8 cellular contexts compared by ENCODE assay signal in the genomic region with DNA sequence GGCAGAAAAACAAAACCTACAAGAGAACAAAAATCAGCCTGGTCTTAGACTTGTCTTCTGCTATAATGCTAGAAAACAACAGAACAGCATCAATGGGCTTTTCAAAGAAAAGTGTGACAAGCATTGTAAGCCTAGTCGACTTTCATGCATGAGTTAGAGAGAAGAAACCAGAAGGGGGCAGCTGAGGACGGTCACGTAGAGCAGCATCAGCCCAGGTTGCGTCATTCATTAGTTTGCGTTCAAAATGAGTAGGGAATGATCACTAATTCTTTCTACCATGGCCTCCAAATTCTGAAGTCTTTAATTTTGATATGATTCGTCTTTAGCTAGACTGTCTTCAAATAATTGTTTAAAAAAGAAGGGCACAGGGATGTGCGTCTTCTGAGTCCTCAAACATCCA. TPM values are rescaled to one million over a fixed set of nuclear protein-coding genes. Genes with fewer than 3 reads are reported as not detected.
DNase-seq lines count a peak whose midpoint lies in the region; ATAC-seq and TF ChIP-seq lines count a peak whose summit lies in the region.
"Had no signal": no experiment of that assay in that cellular context is flagged by ENCODE, and none has a peak within 500 bp of the region (broad histone marks: within the 10 kb centered on the region; RNA-seq: fewer than 3 reads in every experiment).

No MANE protein-coding gene starts in this region.

- no peaks in the 10 kb centered on the region for H3K9me3 Mint-ChIP-seq in nephron
- H3K9me3 Mint-ChIP-seq in naive thymus-derived CD4-positive, alpha-beta T cell = no peaks in the 10 kb centered on the region

- H3K9me3 ChIP-seq in adrenal gland (replicated peaks in 1 of 3) = no peaks in the 10 kb centered on the region
- no peaks in the 10 kb centered on the region for H3K9me3 ChIP-seq in naive thymus-derived CD4-positive, alpha-beta T cell (ENCODE audit: control insufficient read depth in 2 of 3, low read length in 3 of 3)

- peaks cover 3% of the 10 kb centered on the region for H3K36me3 Mint-ChIP-seq in nephron (ENCODE audit: low read depth)
- H3K36me3 Mint-ChIP-seq in naive thymus-derived CD4-positive, alpha-beta T cell = peaks cover 0 to 5% (median 0%) of the 10 kb centered on the region in 5 donors

- H3K4me3 Mint-ChIP-seq in nephron = no peak overlapping the region
- H3K4me3 Mint-ChIP-seq in naive thymus-derived CD4-positive, alpha-beta T cell = no peak overlapping the region

- no peaks in the 10 kb centered on the region for H3K27me3 ChIP-seq in GM06990 (replicated peaks; ENCODE audit: control insufficient read depth, insufficient read depth, low read length)
- no peaks in the 10 kb centered on the region for H3K27me3 ChIP-seq in adrenal gland
- H3K27me3 ChIP-seq in naive thymus-derived CD4-positive, alpha-beta T cell (ENCODE audit: control insufficient read depth in 2 of 2, insufficient read depth in 2 of 2, low read length in 2 of 2) = no peaks in the 10 kb centered on the region

- no peak overlapping the region for H3K27ac Mint-ChIP-seq in nephron
- H3K27ac Mint-ChIP-seq in naive thymus-derived CD4-positive, alpha-beta T cell = peak overlapping the region in 4 of 9 donors; percentile 3 to 82 (median 52)

- TF ChIP-seq POLR2A in adrenal gland (IDR thresholded peaks at IDR 0.05) = no peak

- peaks cover 3% of the 10 kb centered on the region for H3K27me3 Mint-ChIP-seq in nephron (ENCODE audit: low read depth)
- no peaks in the 10 kb centered on the region for H3K27me3 Mint-ChIP-seq in naive thymus-derived CD4-positive, alpha-beta T cell

- CTCF ChIA-PET in naive thymus-derived CD4-positive, alpha-beta T cell (lab: Charles Lee) = no interaction called here

- no peak for ATAC-seq in GM18907 (IDR thresholded peaks at IDR 0.05; ENCODE audit: unreplicated experiment)
- ATAC-seq in naive thymus-derived CD4-positive, alpha-beta T cell = no peak

- intact Hi-C loops in adrenal gland (cut with DNase I) = no loop called here
- intact Hi-C loops in naive thymus-derived CD4-positive, alpha-beta T cell (cut with micrococcal nuclease) = loop anchor here in 1 of 2 donors (10.0 kb wide), 1 partner anchor 1688 kb away; a partner anchor contains a TSS

- TF ChIP-seq CTCF in GM06990 (IDR thresholded peaks at IDR 0.05; ENCODE audit: insufficient read depth, low read length, poor library complexity, severe bottlenecking) (peak; percentile 37), LNCAP (IDR thresholded peaks at IDR 0.05) (peak; percentile 40; the same call in 1 of the 2 replicates), adrenal gland (IDR thresholded peaks at IDR 0.05) (peak in 5 of 6 experiments; percentile 16 to 42 (median 27)), nephron (IDR thresholded peaks at IDR 0.05; ENCODE audit: unreplicated experiment in 3 of 3) (peak; percentile 26 to 53 (median 33))

- DNase-seq in GM06990 (ENCODE audit: extremely low read depth, insufficient read length) (no peak), adrenal gland (peak in 6 of 7 donors; percentile 31 to 80 (median 52)), epidermal melanocyte (ENCODE audit: insufficient read length, low spot score) (no peak)
- no peak for DNase-seq in naive thymus-derived CD4-positive, alpha-beta T cell
- DNase-seq: NCI-H1436 treated with DMSO at 0.1 percent for 48 hours had no signal

- no peaks in the 10 kb centered on the region for H3K4me1 Mint-ChIP-seq in nephron
- peaks cover 9 to 17% (median 13%) of the 10 kb centered on the region in 7 donors for H3K4me1 Mint-ChIP-seq in naive thymus-derived CD4-positive, alpha-beta T cell

- H3K4me1 ChIP-seq in adrenal gland (replicated peaks in 1 of 2) = peaks cover 0 to 5% of the 10 kb centered on the region in 2 donors
- peaks cover 0 to 7% of the 10 kb centered on the region in 2 donors for H3K4me1 ChIP-seq in naive thymus-derived CD4-positive, alpha-beta T cell (ENCODE audit: control insufficient read depth in 2 of 2, insufficient read depth in 2 of 2, low read length in 2 of 2)

- H3K27ac ChIP-seq in adrenal gland = peak overlapping the region in 1 of 5 donors; percentile 7
- H3K27ac ChIP-seq in naive thymus-derived CD4-positive, alpha-beta T cell (ENCODE audit: low read depth, low read length) = no peak overlapping the region

- H3K36me3 ChIP-seq in GM06990 (ENCODE audit: control insufficient read depth, insufficient read depth, low read length) (no peaks in the 10 kb centered on the region), adrenal gland (replicated peaks in 1 of 2) (peaks cover 0 to 12% of the 10 kb centered on the region in 2 donors)
- H3K36me3 ChIP-seq in naive thymus-derived CD4-positive, alpha-beta T cell (ENCODE audit: control insufficient read depth in 2 of 3, insufficient read depth in 3 of 3, low read length in 3 of 3) = peaks cover 0 to 9% (median 0%) of the 10 kb centered on the region in 3 experiments

- H3K4me3 ChIP-seq in GM06990 (replicated peaks; ENCODE audit: low read depth, low read length) = no peak overlapping the region
- no peak overlapping the region for H3K4me3 ChIP-seq in adrenal gland
- no peak overlapping the region for H3K4me3 ChIP-seq in naive thymus-derived CD4-positive, alpha-beta T cell (ENCODE audit: low read length)

- WGBS in adrenal gland, 4 donors = 48 to 72% (median 59%) methylated on average over 7 of the region's 7 CpGs

- POLR2A ChIA-PET in naive thymus-derived CD4-positive, alpha-beta T cell (lab: Charles Lee) = interaction anchor here (1.5 kb wide), 1 partner anchor 8 kb away, joined by 3 read pairs; no protein-coding TSS in a partner anchor

RNA-seq across cellular contexts. Expression of a gene that starts 4.7 kb away (rescaled TPM):
- 10 to 100 TPM; 42.8 to 70.0 (median 50.7) TPM for total RNA-seq in adrenal gland
- polyA plus RNA-seq in adrenal gland = 100 to 1,000 TPM in 1 of 3 donors, 10 to 100 TPM in 2; 16.3 to 128 (median 27.4) TPM
- 10 to 100 TPM; 26.3 to 62.3 (median 38.4) TPM for total RNA-seq in naive thymus-derived CD4-positive, alpha-beta T cell
- 10 to 100 TPM; 35.6 to 54.7 TPM for polyA plus RNA-seq in naive thymus-derived CD4-positive, alpha-beta T cell

RNA-seq across cellular contexts. Expression of a gene that starts 27.6 kb away (rescaled TPM):
- total RNA-seq in adrenal gland = under 1 TPM in 4 of 8 donors, not detected in 4; 0.14 to 0.67 (median 0.46) TPM
- under 1 TPM in 2 of 3 donors, not detected in 1; 0.31 to 0.37 TPM for polyA plus RNA-seq in adrenal gland
- 1 to 10 TPM in 3 of 5 experiments, under 1 TPM in 2; 0.75 to 1.7 (median 1.0) TPM for total RNA-seq in naive thymus-derived CD4-positive, alpha-beta T cell
- polyA plus RNA-seq in naive thymus-derived CD4-positive, alpha-beta T cell = not detected

Comparison
In these comparisons a context has a peak if more than half of its experiments do, and no peak if none do; other contexts are left out.
1. DNase-seq: peak in adrenal gland (6 of 7); none in GM06990 (single experiment), epidermal melanocyte (single experiment) and naive thymus-derived CD4-positive, alpha-beta T cell (0 of 9).
2. Peak in every context shown above with its lines, with median percentiles within 50 percentile points of each other: CTCF ChIP-seq.